In genomic region chr2:203741566-203741965, GRCh38 we compare ENCODE assay signal across 16 cellular contexts. TPM values are rescaled to one million over a fixed set of nuclear protein-coding genes. Genes with fewer than 3 reads are reported as not detected.
A peak's percentile ranks its signal among the peaks of the same experiment; 100 is the strongest.
DNase-seq lines count a peak whose midpoint lies in the region; ATAC-seq and TF ChIP-seq lines count a peak whose summit lies in the region.
"Had no signal": no experiment of that assay in that cellular context is flagged by ENCODE, and none has a peak within 500 bp of the region (broad histone marks: within the 10 kb centered on the region; RNA-seq: fewer than 3 reads in every experiment).

No MANE protein-coding gene starts in this region.

- no peaks in the 10 kb centered on the region for H3K36me3 ChIP-seq in mammary epithelial cell (ENCODE audit: insufficient read depth, low read length)
- H3K36me3 ChIP-seq in mucosa of descending colon (ENCODE audit: low read depth), result no peaks in the 10 kb centered on the region
- H3K36me3 ChIP-seq in testis (ENCODE audit: low read depth, missing control alignments), result no peaks in the 10 kb centered on the region
- no peaks in the 10 kb centered on the region for H3K36me3 ChIP-seq in thyroid gland
- H3K36me3 ChIP-seq: gastroesophageal sphincter had no signal

- in situ Hi-C loops in mammary epithelial cell (cut with MboI; ENCODE audit: low sequenced_read_pairs in 2 of 2), result no loop called here

- no peak overlapping the region for H3K9ac ChIP-seq in mammary epithelial cell (ENCODE audit: insufficient read depth, low read length)

- H3K27me3 ChIP-seq in mammary epithelial cell (ENCODE audit: insufficient read depth, low read length) (no peaks in the 10 kb centered on the region), testis (no peaks in the 10 kb centered on the region), thyroid gland (no peaks in the 10 kb centered on the region)
- H3K27me3 ChIP-seq: gastroesophageal sphincter had no signal

- intact Hi-C loops in MCF 10A (cut with micrococcal nuclease), result loop anchor here (5.0 kb wide), 1 partner anchor 54 kb away; no protein-coding TSS in a partner anchor
- intact Hi-C loops in mammary epithelial cell (cut with micrococcal nuclease), result no loop called here
- intact Hi-C loops in activated CD4-positive, alpha-beta memory T cell treated with anti-CD3 and anti-CD28 coated beads for 36 hours (cut with micrococcal nuclease), result loop anchor here (1.0 to 2.0 kb wide), 10 partner anchors 8 to 129 kb away; no protein-coding TSS in a partner anchor
- intact Hi-C loops in mucosa of descending colon (cut with DNase I, micrococcal nuclease), result no loop called here
- intact Hi-C loops in testis (cut with DNase I; ENCODE audit: low total_unique reads), result no loop called here
- intact Hi-C loops in thyroid gland (cut with DNase I), result no loop called here

- H3K27ac ChIP-seq in mammary epithelial cell (ENCODE audit: insufficient read depth, low read depth, low read length) (no peak overlapping the region), testis (no peak overlapping the region), thyroid gland (no peak overlapping the region)
- H3K27ac ChIP-seq: gastroesophageal sphincter had no signal

- BruUV-seq in MCF 10A (replicated peaks; lab: Mats Ljungman, UMichigan), result no TSS peak
- no TSS peak for BruUV-seq in mammary epithelial cell (replicated peaks; lab: Mats Ljungman, UMichigan)

- no peak overlapping the region for H3K4me3 ChIP-seq in mammary epithelial cell (replicated peaks in 1 of 3; ENCODE audit: insufficient read depth in 1 of 3, low read depth in 2 of 3, low read length in 3 of 3)
- no peak overlapping the region for H3K4me3 ChIP-seq in mucosa of descending colon
- no peak overlapping the region for H3K4me3 ChIP-seq in testis
- no peak overlapping the region for H3K4me3 ChIP-seq in thyroid gland (replicated peaks in 1 of 3)
- H3K4me3 ChIP-seq: gastroesophageal sphincter had no signal

- POLR2A ChIA-PET in MCF 10A (lab: Yijun Ruan, JAX), result interaction anchor here (0.7 to 2.3 kb wide), 2 partner anchors 10 to 57 kb away, joined by 3 to 14 read pairs; no protein-coding TSS in a partner anchor
- POLR2A ChIA-PET in activated CD4-positive, alpha-beta memory T cell treated with anti-CD3 and anti-CD28 coated beads for 36 hours (lab: Charles Lee), result interaction anchor here (0.6 to 8.0 kb wide), 15 partner anchors 8 to 1602 kb away, joined by 3 to 204 read pairs (median 18); partner anchors contain the start of genes CD28, CTLA4 and RAPH1

- CTCF ChIA-PET in MCF 10A (lab: Yijun Ruan, JAX), result interaction anchor here (0.6 to 1.3 kb wide), 6 partner anchors 8 to 286 kb away, joined by 3 to 5 read pairs (median 3); no protein-coding TSS in a partner anchor
- CTCF ChIA-PET in mammary epithelial cell (lab: Charles Lee; ENCODE audit: low non-redundant PET), result no interaction called here
- CTCF ChIA-PET in activated CD4-positive, alpha-beta memory T cell treated with anti-CD3 and anti-CD28 coated beads for 36 hours (lab: Charles Lee), result interaction anchor here (0.7 to 3.7 kb wide), 16 partner anchors 8 to 127 kb away, joined by 3 to 29 read pairs (median 6); partner anchors contain the start of genes CD28 and CTLA4

- H3K4me3 Mint-ChIP-seq in MCF 10A (ENCODE audit: unreplicated experiment), result no peak overlapping the region
- H3K4me3 Mint-ChIP-seq in activated CD4-positive, alpha-beta memory T cell treated with anti-CD3 and anti-CD28 coated beads for 36 hours, result peak overlapping the region; percentile 58

- TF ChIP-seq POLR2A in testis (IDR thresholded peaks at IDR 0.05), result no peak
- no peak for TF ChIP-seq POLR2A in thyroid gland (IDR thresholded peaks at IDR 0.05)

- no peaks in the 10 kb centered on the region for H3K27me3 Mint-ChIP-seq in MCF 10A (ENCODE audit: insufficient read depth, unreplicated experiment)
- H3K27me3 Mint-ChIP-seq in activated CD4-positive, alpha-beta memory T cell treated with anti-CD3 and anti-CD28 coated beads for 36 hours, result no peaks in the 10 kb centered on the region

- peak; percentile 58 for ATAC-seq in mucosa of descending colon
- ATAC-seq: gastroesophageal sphincter had no signal

- H3K4me2 ChIP-seq in mammary epithelial cell (ENCODE audit: insufficient read depth, low read depth, low read length), result no peak overlapping the region

- H3K4me1 ChIP-seq in mammary epithelial cell (ENCODE audit: insufficient read depth, low read length), result peaks cover 23% of the 10 kb centered on the region
- no peaks in the 10 kb centered on the region for H3K4me1 ChIP-seq in mucosa of descending colon (ENCODE audit: low read depth)
- no peaks in the 10 kb centered on the region for H3K4me1 ChIP-seq in testis
- no peaks in the 10 kb centered on the region for H3K4me1 ChIP-seq in thyroid gland

- no peaks in the 10 kb centered on the region for H3K79me2 ChIP-seq in mammary epithelial cell (ENCODE audit: insufficient read depth, low read length)

- peaks cover 12% of the 10 kb centered on the region for H3K9me3 Mint-ChIP-seq in MCF 10A (ENCODE audit: unreplicated experiment)
- peaks cover 11% of the 10 kb centered on the region for H3K9me3 Mint-ChIP-seq in activated CD4-positive, alpha-beta memory T cell treated with anti-CD3 and anti-CD28 coated beads for 36 hours

- 58% methylated on average over 1 of the region's 1 CpG for WGBS in mammary epithelial cell (ENCODE audit: low coverage, missing lambda C conversion rate)
- WGBS in testis, 2 donors, result 92 to 94% methylated on average over 1 of the region's 1 CpG
- WGBS in thyroid gland, 2 donors, result 88 to 96% methylated on average over 1 of the region's 1 CpG

- H3K36me3 Mint-ChIP-seq in MCF 10A (ENCODE audit: insufficient read depth, unreplicated experiment), result no peaks in the 10 kb centered on the region
- H3K36me3 Mint-ChIP-seq in activated CD4-positive, alpha-beta memory T cell treated with anti-CD3 and anti-CD28 coated beads for 36 hours, result peaks cover 64% of the 10 kb centered on the region

- dilution Hi-C loops in mammary epithelial cell (cut with HindIII; ENCODE audit: low sequenced_read_pairs), result no loop called here

- no peaks in the 10 kb centered on the region for H4K20me1 ChIP-seq in mammary epithelial cell (ENCODE audit: insufficient read depth, low read length)

- TF ChIP-seq CTCF in MCF 10A (IDR thresholded peaks at IDR 0.05; ENCODE audit: unreplicated experiment), result no peak
- no peak for TF ChIP-seq CTCF in mammary epithelial cell (conservative IDR thresholded peaks at IDR 0.05 in 1 of 2, IDR thresholded peaks at IDR 0.05 in 1 of 2; ENCODE audit: extremely low read depth in 1 of 2, insufficient read depth in 1 of 2, low read depth in 1 of 2, low read length in 2 of 2)
- TF ChIP-seq CTCF in mucosa of descending colon (IDR thresholded peaks at IDR 0.05), result no peak
- no peak for TF ChIP-seq CTCF in testis (IDR thresholded peaks at IDR 0.05)
- no peak for TF ChIP-seq CTCF in thyroid gland (IDR thresholded peaks at IDR 0.05)

- H3K4me1 Mint-ChIP-seq in MCF 10A (ENCODE audit: insufficient read depth, unreplicated experiment), result peaks cover 40% of the 10 kb centered on the region
- H3K4me1 Mint-ChIP-seq in activated CD4-positive, alpha-beta memory T cell treated with anti-CD3 and anti-CD28 coated beads for 36 hours (ENCODE audit: low read depth), result peaks cover 90% of the 10 kb centered on the region

- no peak for DNase-seq in MCF 10A (ENCODE audit: unreplicated experiment)
- DNase-seq in mammary epithelial cell, result no peak
- DNase-seq in activated CD4-positive, alpha-beta memory T cell treated with anti-CD3 and anti-CD28 coated beads for 36 hours, result no peak
- DNase-seq in mucosa of descending colon, result no peak
- no peak for DNase-seq in testis
- DNase-seq in thyroid gland, result no peak
- no peak for DNase-seq in A172 (ENCODE audit: low spot score)
- no peak for DNase-seq in glomerular visceral epithelial cell (ENCODE audit: extremely low spot score)
- DNase-seq: cortex of kidney; DMS 273 treated with DMSO at 0.1 percent for 48 hours; Karpas-422; NCI-H1417; NCI-H2227 treated with DMSO at 0.1 percent for 48 hours; stimulated activated CD4-positive, alpha-beta T cell treated with anti-CD3 and anti-CD28 coated beads, Interleukin-12 subunit alpha, Interleukin-12 subunit beta, amount 100 ng/mL, for 4 hours had no signal

- H3K27ac Mint-ChIP-seq in MCF 10A (ENCODE audit: low read depth, unreplicated experiment), result peak overlapping the region; percentile 86
- H3K27ac Mint-ChIP-seq in activated CD4-positive, alpha-beta memory T cell treated with anti-CD3 and anti-CD28 coated beads for 36 hours, result peak overlapping the region; percentile 99

- H3K9me3 ChIP-seq in mammary epithelial cell (replicated peaks; ENCODE audit: insufficient read depth, low read length) (no peaks in the 10 kb centered on the region), mucosa of descending colon (no peaks in the 10 kb centered on the region), testis (no peaks in the 10 kb centered on the region), thyroid gland (no peaks in the 10 kb centered on the region)
- H3K9me3 ChIP-seq: gastroesophageal sphincter had no signal

- H2AFZ ChIP-seq in mammary epithelial cell (ENCODE audit: low read depth, low read length), result no peak overlapping the region

RNA-seq across cellular contexts. Expression of gene CD28, which starts 35.1 kb away (rescaled TPM):
- total RNA-seq in MCF 10A (2022) (not detected in 2 replicates), mammary epithelial cell (not detected), mucosa of descending colon (1 to 10 TPM in 2 of 3 donors, under 1 TPM in 1; 0.41 to 1.4 (median 1.3) TPM), testis (under 1 TPM; 0.24 to 0.43 TPM), thyroid gland (1 to 10 TPM in 1 of 4 donors, under 1 TPM in 3; 0.20 to 1.3 (median 0.51) TPM)
- polyA plus RNA-seq in mammary epithelial cell (not detected), testis (ENCODE audit: insufficient read depth, low read depth, low replicate concordance) (0.91 TPM)
- not detected for polyA minus RNA-seq in mammary epithelial cell
- 100 to 1,000 TPM; 279 to 285 TPM for total RNA-seq in activated CD4-positive, alpha-beta memory T cell treated with anti-CD3 and anti-CD28 coated beads for 36 hours
- 0.19 TPM in 1 of 2 replicates, not detected in the other for total RNA-seq in A172 (2014; rRNA removed; shearing (Covaris generic))
- total RNA-seq: epithelial cell of proximal tubule had no signal

Comparison
In these comparisons a context has a peak if more than half of its experiments do, and no peak if none do; other contexts are left out.
1. intact Hi-C loops: an anchor here in MCF 10A (5.0 kb wide) and activated CD4-positive, alpha-beta memory T cell treated with anti-CD3 and anti-CD28 coated beads for 36 hours (1.0 to 2.0 kb wide); none called in mammary epithelial cell, mucosa of descending colon, testis and thyroid gland.
2. RNA of gene CD28, which starts 35.1 kb away (total RNA-seq): 279 to 285 TPM in activated CD4-positive, alpha-beta memory T cell treated with anti-CD3 and anti-CD28 coated beads for 36 hours; 0.41 to 1.4 TPM in mucosa of descending colon, 0.20 to 1.3 TPM in thyroid gland, 0.24 to 0.43 TPM in testis, not detected in MCF 10A, not detected in mammary epithelial cell and 0.19 TPM in A172; every median in the first group is over 100 times any median in the second.